In genomic region chr22:28869736-28870135, GRCh38 we compare ENCODE assay signal across 24 cellular contexts.
"Had no signal": no experiment of that assay in that cellular context is flagged by ENCODE, and none has a peak within 500 bp of the region (broad histone marks: within the 10 kb centered on the region; RNA-seq: fewer than 3 reads in every experiment).

No MANE protein-coding gene starts in this region.

- DNase-seq: islet precursor cell; left ventricle myocardium inferior; mesendoderm; midbrain; mucosa of descending colon; naive thymus-derived CD4-positive, alpha-beta T cell; ovary; right lobe of liver; stimulated activated CD4-positive, alpha-beta T cell treated with anti-CD3 and anti-CD28 coated beads, Interleukin-1b, Interleukin-23, amount 100 ng/mL, for 48 hours; stimulated activated CD4-positive, alpha-beta T cell treated with anti-CD3 and anti-CD28 coated beads, Interleukin-2, amount 100 ng/mL, for 48 hours; stimulated activated CD4-positive, alpha-beta T cell treated with anti-CD3 and anti-CD28 coated beads, Interleukin-4, amount 100 ng/mL, for 4 hours; stimulated activated CD8-positive, alpha-beta memory T cell treated with anti-CD3 and anti-CD28 coated beads, Interleukin-4, amount 100 ng/mL, for 48 hours; stimulated activated naive CD4-positive, alpha-beta T cell treated with Interleukin-2 at 50 U/mL for 16 hours; stimulated activated naive CD8-positive, alpha-beta T cell treated with anti-CD3 and anti-CD28 coated beads, Interleukin-15, amount 100 ng/mL, for 72 hours; substantia nigra; transverse colon; upper lobe of left lung had no signal

- H3K36me3 Mint-ChIP-seq: natural killer cell treated with Interleukin-12 subunit alpha and Interleukin-12 subunit beta and Interleukin-15 and Interleukin-18, amount 100 ng/mL, for 72 hours; stimulated activated memory B cell treated with anti-CD40 and anti-IgM and Interleukin-4, amounts not matched to agents 10 μg/mL and 1 μg/mL and 100 μg/mL, for 72 hours had no signal

- H3K9me3 Mint-ChIP-seq: natural killer cell treated with Interleukin-12 subunit alpha and Interleukin-12 subunit beta and Interleukin-15 and Interleukin-18, amount 100 ng/mL, for 72 hours; stimulated activated naive CD8-positive, alpha-beta T cell treated with anti-CD3 and anti-CD28 coated beads, Interleukin-15, amount 100 ng/mL, for 72 hours had no signal

- H3K9me3 ChIP-seq: left ventricle myocardium inferior, mucosa of descending colon, ovary, right atrium auricular region, right lobe of liver, transverse colon, upper lobe of left lung had no signal

- H3K4me3 Mint-ChIP-seq: naive thymus-derived CD4-positive, alpha-beta T cell; natural killer cell treated with Interleukin-12 subunit alpha and Interleukin-12 subunit beta and Interleukin-15 and Interleukin-18, amount 100 ng/mL, for 72 hours; stimulated activated memory B cell treated with anti-CD40 and anti-IgM and Interleukin-4, amounts not matched to agents 10 μg/mL and 1 μg/mL and 100 μg/mL, for 72 hours; stimulated activated naive CD8-positive, alpha-beta T cell treated with anti-CD3 and anti-CD28 coated beads, Interleukin-15, amount 100 ng/mL, for 72 hours had no signal

- FAIRE-seq: urothelium cell line had no signal

- H3K4me2 ChIP-seq: smooth muscle cell had no signal

- H3K27me3 ChIP-seq: ovary, right atrium auricular region, right lobe of liver, transverse colon, upper lobe of left lung had no signal

- H3K4me1 Mint-ChIP-seq: stimulated activated memory B cell treated with anti-CD40 and anti-IgM and Interleukin-4, amounts not matched to agents 10 μg/mL and 1 μg/mL and 100 μg/mL, for 72 hours had no signal

- H3K36me3 ChIP-seq: left ventricle myocardium inferior, ovary, right atrium auricular region, right lobe of liver, transverse colon, upper lobe of left lung had no signal

- H3K27ac Mint-ChIP-seq: naive thymus-derived CD4-positive, alpha-beta T cell; natural killer cell treated with Interleukin-12 subunit alpha and Interleukin-12 subunit beta and Interleukin-15 and Interleukin-18, amount 100 ng/mL, for 72 hours; progenitor cell of endocrine pancreas; stimulated activated memory B cell treated with anti-CD40 and anti-IgM and Interleukin-4, amounts not matched to agents 10 μg/mL and 1 μg/mL and 100 μg/mL, for 72 hours; stimulated activated naive CD8-positive, alpha-beta T cell treated with anti-CD3 and anti-CD28 coated beads, Interleukin-15, amount 100 ng/mL, for 72 hours had no signal

- H3K4me1 ChIP-seq: left ventricle myocardium inferior, right atrium auricular region had no signal

- ATAC-seq: mucosa of descending colon; naive thymus-derived CD4-positive, alpha-beta T cell; natural killer cell treated with Interleukin-12 subunit alpha and Interleukin-12 subunit beta and Interleukin-15 and Interleukin-18, amount 100 ng/mL, for 72 hours; stimulated activated memory B cell treated with anti-CD40 and anti-IgM and Interleukin-4, amounts not matched to agents 10 μg/mL and 1 μg/mL and 100 μg/mL, for 72 hours; stimulated activated naive CD8-positive, alpha-beta T cell treated with anti-CD3 and anti-CD28 coated beads, Interleukin-15, amount 100 ng/mL, for 72 hours had no signal

- H3K27ac ChIP-seq: left ventricle myocardium inferior, ovary, right atrium auricular region, right lobe of liver, transverse colon, upper lobe of left lung had no signal

- H3K4me3 ChIP-seq: left ventricle myocardium inferior, lung, mucosa of descending colon, ovary, right atrium auricular region, right lobe of liver, smooth muscle cell, transverse colon, upper lobe of left lung had no signal
